ENCODE assay signal across 24 cellular contexts in the genomic region with DNA sequence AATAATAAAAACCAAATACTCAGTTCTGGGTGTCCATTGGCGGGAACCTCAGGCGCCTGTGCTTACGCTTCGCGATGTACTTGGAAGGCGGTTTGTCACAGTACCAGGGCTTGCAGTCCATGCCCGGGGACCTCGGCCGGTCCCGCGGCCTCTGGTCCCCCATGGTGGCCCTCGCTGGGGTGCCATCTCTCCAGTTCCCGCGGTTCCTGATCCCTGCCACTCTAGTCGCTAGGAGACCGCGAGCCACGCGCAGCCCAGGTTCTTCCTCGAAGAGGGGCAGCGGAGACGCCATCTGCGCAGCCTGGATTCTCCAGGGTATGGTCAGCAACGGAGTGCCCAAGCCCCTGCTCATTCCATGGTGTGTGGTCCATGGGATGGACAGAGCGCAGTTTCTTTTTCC.
"Had no signal": no experiment of that assay in that cellular context is flagged by ENCODE, and none has a peak within 500 bp of the region (broad histone marks: within the 10 kb centered on the region; RNA-seq: fewer than 3 reads in every experiment).

No MANE protein-coding gene starts in this region.

- H3K27ac ChIP-seq: colonic mucosa, coronary artery, dorsolateral prefrontal cortex, epithelial cell of prostate, esophagus muscularis mucosa, esophagus squamous epithelium, foreskin keratinocyte, gastrocnemius medialis, gastroesophageal sphincter, heart left ventricle, heart right ventricle had no signal

- H3K27me3 ChIP-seq: colonic mucosa, esophagus muscularis mucosa, esophagus squamous epithelium, foreskin keratinocyte, gastrocnemius medialis, gastroesophageal sphincter, heart left ventricle had no signal

- H3K27me3 Mint-ChIP-seq: dendritic cell treated with granulocyte-macrophage colony-stimulating factor and Interleukin-4, amounts not matched to agents 40 ng/mL and 50 ng/mL, for 4 days had no signal

- H3K4me1 Mint-ChIP-seq: endodermal cell had no signal

- H3K4me3 ChIP-seq: colonic mucosa, coronary artery, dorsolateral prefrontal cortex, esophagus muscularis mucosa, esophagus squamous epithelium, gastrocnemius medialis, gastroesophageal sphincter, heart left ventricle, heart right ventricle had no signal

- H3K9me3 Mint-ChIP-seq: dendritic cell treated with granulocyte-macrophage colony-stimulating factor and Interleukin-4, amounts not matched to agents 40 ng/mL and 50 ng/mL, for 4 days; effector memory CD8-positive, alpha-beta T cell had no signal

- DNase-seq: colonic mucosa; cortex of kidney; dermis blood vessel endothelial cell; dorsolateral prefrontal cortex; effector CD4-positive, alpha-beta T cell; effector CD8-positive, alpha-beta T cell; effector memory CD4-positive, alpha-beta T cell; effector memory CD8-positive, alpha-beta T cell; endodermal cell; erythroblast; esophagus squamous epithelium; foreskin fibroblast; foreskin keratinocyte; foreskin melanocyte; gastrocnemius medialis; glutamatergic neuron; head of caudate nucleus; heart left ventricle; heart right ventricle had no signal

- H3K4me1 ChIP-seq: colonic mucosa, esophagus muscularis mucosa, esophagus squamous epithelium, foreskin keratinocyte, gastrocnemius medialis, gastroesophageal sphincter, heart left ventricle, heart right ventricle had no signal

- H3K4me3 Mint-ChIP-seq: dendritic cell treated with granulocyte-macrophage colony-stimulating factor and Interleukin-4, amounts not matched to agents 40 ng/mL and 50 ng/mL, for 4 days; effector memory CD8-positive, alpha-beta T cell; endodermal cell had no signal

- H3K9me3 ChIP-seq: colonic mucosa, esophagus squamous epithelium, gastrocnemius medialis, gastroesophageal sphincter had no signal

- H3K36me3 ChIP-seq: colonic mucosa, esophagus muscularis mucosa, esophagus squamous epithelium, gastrocnemius medialis, gastroesophageal sphincter, heart left ventricle, heart right ventricle had no signal

- H3K27ac Mint-ChIP-seq: dendritic cell treated with granulocyte-macrophage colony-stimulating factor and Interleukin-4, amounts not matched to agents 40 ng/mL and 50 ng/mL, for 4 days; effector memory CD8-positive, alpha-beta T cell; endodermal cell had no signal
